ENCODE assay signal across 8 cellular contexts in genomic region chr22:22692707-22693530, GRCh38. TPM values are rescaled to one million over a fixed set of nuclear protein-coding genes. Genes with fewer than 3 reads are reported as not detected.
DNase-seq lines count a peak whose midpoint lies in the region; ATAC-seq and TF ChIP-seq lines count a peak whose summit lies in the region.

No MANE protein-coding gene starts in this region.

- no peaks in the 10 kb centered on the region for H3K36me3 ChIP-seq in parathyroid adenoma (ENCODE audit: control insufficient read depth, insufficient read depth, low read length)

- H3K4me1 ChIP-seq in parathyroid adenoma: no peaks in the 10 kb centered on the region

- no peak overlapping the region for H3K4me3 ChIP-seq in parathyroid adenoma (ENCODE audit: low read depth, low read length)

- H2AFZ ChIP-seq in parathyroid adenoma: no peak overlapping the region

- H3K27me3 ChIP-seq in parathyroid adenoma (ENCODE audit: control insufficient read depth, insufficient read depth, low read length): no peaks in the 10 kb centered on the region

- no peaks in the 10 kb centered on the region for H3K4me1 Mint-ChIP-seq in activated CD4-positive, alpha-beta memory T cell treated with anti-CD3 and anti-CD28 coated beads for 36 hours (ENCODE audit: low read depth)
- peaks cover 5 to 6% of the 10 kb centered on the region in 2 donors for H3K4me1 Mint-ChIP-seq in effector memory CD8-positive, alpha-beta T cell (ENCODE audit: low read depth in 2 of 2)

- TF ChIP-seq CTCF in GM10266 (IDR thresholded peaks at IDR 0.05; ENCODE audit: control insufficient read depth, insufficient read depth, low read depth, missing control alignments): peak; percentile 69
- peak; percentile 52 for TF ChIP-seq CTCF in parathyroid adenoma (IDR thresholded peaks at IDR 0.05)

- CTCF ChIA-PET in activated CD4-positive, alpha-beta memory T cell treated with anti-CD3 and anti-CD28 coated beads for 36 hours (lab: Charles Lee): interaction anchor here (1.5 kb wide), 1 partner anchor 28 kb away, joined by 4 read pairs; no protein-coding TSS in a partner anchor

- intact Hi-C loops in activated CD4-positive, alpha-beta memory T cell treated with anti-CD3 and anti-CD28 coated beads for 36 hours (cut with micrococcal nuclease): no loop called here
- intact Hi-C loops in sciatic nerve (cut with DNase I): no loop called here

- no peak overlapping the region for H3K4me3 Mint-ChIP-seq in activated CD4-positive, alpha-beta memory T cell treated with anti-CD3 and anti-CD28 coated beads for 36 hours
- H3K4me3 Mint-ChIP-seq in effector memory CD8-positive, alpha-beta T cell: no peak overlapping the region

- POLR2A ChIA-PET in activated CD4-positive, alpha-beta memory T cell treated with anti-CD3 and anti-CD28 coated beads for 36 hours (lab: Charles Lee): no interaction called here

- H3K4me2 ChIP-seq in parathyroid adenoma (ENCODE audit: low read length): no peak overlapping the region

- DNase-seq in GM10266 (ENCODE audit: extremely low spot score) (no peak), NCI-H2081 (lab: John Stamatoyannopoulos, UW) (peak; percentile 50 to 56), sciatic nerve (ENCODE audit: low spot score) (no peak)
- peak; percentile 61 for DNase-seq in activated CD4-positive, alpha-beta memory T cell treated with anti-CD3 and anti-CD28 coated beads for 36 hours
- DNase-seq in effector memory CD8-positive, alpha-beta T cell: peak; percentile 59 to 68 (median 65)

- no peaks in the 10 kb centered on the region for H3K27me3 Mint-ChIP-seq in activated CD4-positive, alpha-beta memory T cell treated with anti-CD3 and anti-CD28 coated beads for 36 hours
- peaks cover 0 to 6% of the 10 kb centered on the region in 2 donors for H3K27me3 Mint-ChIP-seq in effector memory CD8-positive, alpha-beta T cell

- no peak overlapping the region for H3K9ac ChIP-seq in parathyroid adenoma

- no peak overlapping the region for H3K27ac ChIP-seq in parathyroid adenoma

- no peak overlapping the region for H3K27ac Mint-ChIP-seq in activated CD4-positive, alpha-beta memory T cell treated with anti-CD3 and anti-CD28 coated beads for 36 hours
- H3K27ac Mint-ChIP-seq in effector memory CD8-positive, alpha-beta T cell: peak overlapping the region in 1 of 2 donors; percentile 78

- H3K36me3 Mint-ChIP-seq in activated CD4-positive, alpha-beta memory T cell treated with anti-CD3 and anti-CD28 coated beads for 36 hours: no peaks in the 10 kb centered on the region
- no peaks in the 10 kb centered on the region for H3K36me3 Mint-ChIP-seq in effector memory CD8-positive, alpha-beta T cell (ENCODE audit: insufficient read depth)

- no peaks in the 10 kb centered on the region for H3K9me3 ChIP-seq in parathyroid adenoma (ENCODE audit: control insufficient read depth, low read length)

- H3K9me3 Mint-ChIP-seq in activated CD4-positive, alpha-beta memory T cell treated with anti-CD3 and anti-CD28 coated beads for 36 hours: no peaks in the 10 kb centered on the region
- no peaks in the 10 kb centered on the region for H3K9me3 Mint-ChIP-seq in effector memory CD8-positive, alpha-beta T cell

- peak; percentile 69 for ATAC-seq in effector memory CD8-positive, alpha-beta T cell (replicated peaks)
- no peak for ATAC-seq in HG02623 (IDR thresholded peaks at IDR 0.05; ENCODE audit: unreplicated experiment)
- no peak for ATAC-seq in GM19035 (IDR thresholded peaks at IDR 0.05; ENCODE audit: unreplicated experiment)
- no peak for ATAC-seq in sciatic nerve

- no peaks in the 10 kb centered on the region for H3K79me2 ChIP-seq in parathyroid adenoma

RNA-seq across cellular contexts. Expression of gene GGTLC2, which starts 48.5 kb away (rescaled TPM):
- not detected for total RNA-seq in activated CD4-positive, alpha-beta memory T cell treated with anti-CD3 and anti-CD28 coated beads for 36 hours
- not detected for total RNA-seq in sciatic nerve

Comparison
In these comparisons a context has a peak if more than half of its experiments do, and no peak if none do; other contexts are left out.
1. DNase-seq: peak in NCI-H2081 (2 of 2), activated CD4-positive, alpha-beta memory T cell treated with anti-CD3 and anti-CD28 coated beads for 36 hours (single experiment) and effector memory CD8-positive, alpha-beta T cell (3 of 3); none in GM10266 (single experiment) and sciatic nerve (single experiment).